1 cellular context compared by ENCODE assay signal in the genomic region with DNA sequence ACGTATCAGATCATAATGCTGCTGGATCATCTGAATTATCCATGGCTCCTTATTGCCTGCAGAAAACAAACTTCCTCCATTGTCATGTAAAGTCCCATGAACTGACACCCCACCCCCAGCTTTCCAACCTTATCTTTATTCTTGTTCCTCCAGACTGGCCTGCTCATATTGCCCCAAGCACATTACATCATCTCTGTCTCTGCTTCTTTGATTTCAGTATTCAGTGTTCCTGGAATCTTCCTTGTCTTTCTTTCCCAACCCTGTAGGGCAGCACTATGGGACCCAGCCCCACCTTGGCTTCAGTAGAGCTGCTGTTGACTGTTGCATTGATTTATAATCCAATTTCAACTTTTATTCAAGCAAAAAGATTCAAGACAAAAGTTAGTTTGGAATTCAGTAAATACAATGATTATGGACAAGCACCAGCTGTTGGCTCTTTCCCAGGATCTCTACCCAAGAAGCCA.
A peak's percentile ranks its signal among the peaks of the same experiment; 100 is the strongest.
TF ChIP-seq lines count a peak whose summit lies in the region.

No MANE protein-coding gene starts in this region.

TF ChIP-seq in HEK293, 187 proteins besides CTCF, POLR2A, EP300 and RAD21 (continued from another document and continues in another):
- TF ChIP-seq, protein P1, sequence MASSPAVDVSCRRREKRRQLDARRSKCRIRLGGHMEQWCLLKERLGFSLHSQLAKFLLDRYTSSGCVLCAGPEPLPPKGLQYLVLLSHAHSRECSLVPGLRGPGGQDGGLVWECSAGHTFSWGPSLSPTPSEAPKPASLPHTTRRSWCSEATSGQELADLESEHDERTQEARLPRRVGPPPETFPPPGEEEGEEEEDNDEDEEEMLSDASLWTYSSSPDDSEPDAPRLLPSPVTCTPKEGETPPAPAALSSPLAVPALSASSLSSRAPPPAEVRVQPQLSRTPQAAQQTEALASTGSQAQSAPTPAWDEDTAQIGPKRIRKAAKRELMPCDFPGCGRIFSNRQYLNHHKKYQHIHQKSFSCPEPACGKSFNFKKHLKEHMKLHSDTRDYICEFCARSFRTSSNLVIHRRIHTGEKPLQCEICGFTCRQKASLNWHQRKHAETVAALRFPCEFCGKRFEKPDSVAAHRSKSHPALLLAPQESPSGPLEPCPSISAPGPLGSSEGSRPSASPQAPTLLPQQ (tag by site-specific recombination; IDR thresholded peaks at IDR 0.05), result peak; percentile 87
- TF ChIP-seq ZNF624 (tag by site-specific recombination; IDR thresholded peaks at IDR 0.05) (no peak), ZNF621 (tag by site-specific recombination; IDR thresholded peaks at IDR 0.05) (no peak), MEIS1 (CRISPR knock-in tag; IDR thresholded peaks at IDR 0.05; ENCODE audit: borderline replicate concordance) (no peak), ZNF350 (tag by site-specific recombination; IDR thresholded peaks at IDR 0.05) (no peak), ZNF266 (tag by site-specific recombination; IDR thresholded peaks at IDR 0.05; ENCODE audit: low read depth) (no peak), ZNF843 (tag by site-specific recombination; IDR thresholded peaks at IDR 0.05) (peak; percentile 89), ZFHX2 (tag by site-specific recombination; conservative IDR thresholded peaks at IDR 0.05) (peak; percentile 58), ZBTB21 (tag by site-specific recombination; IDR thresholded peaks at IDR 0.05) (no peak), GLI4 (tag by site-specific recombination; IDR thresholded peaks at IDR 0.05) (no peak), ZBTB48 (tag by site-specific recombination; IDR thresholded peaks at IDR 0.05) (no peak), MZF1 (tag by site-specific recombination; IDR thresholded peaks at IDR 0.05; ENCODE audit: borderline replicate concordance) (peak; percentile 9; the same call in 1 of the 2 replicates), ZNF521 (tag by site-specific recombination; IDR thresholded peaks at IDR 0.05) (no peak), ZNF654 (tag by site-specific recombination; IDR thresholded peaks at IDR 0.05; ENCODE audit: low read depth) (0 out of 2 replicates have a peak, but pooled peaks have one; percentile 6), HOXC10 (CRISPR knock-in tag; IDR thresholded peaks at IDR 0.05) (no peak), ZFP41 (tag by site-specific recombination; IDR thresholded peaks at IDR 0.05; ENCODE audit: borderline replicate concordance) (no peak), ZNF19 (tag by site-specific recombination; IDR thresholded peaks at IDR 0.05; ENCODE audit: low read depth) (no peak), ZNF184 (tag by site-specific recombination; IDR thresholded peaks at IDR 0.05) (no peak), ZEB2 (tag by site-specific recombination; IDR thresholded peaks at IDR 0.05) (peak; percentile 78), ZNF311 (tag by site-specific recombination; IDR thresholded peaks at IDR 0.05; ENCODE audit: borderline replicate concordance) (no peak), OVOL3 (tag by site-specific recombination; IDR thresholded peaks at IDR 0.05) (no peak), ZNF202 (tag by site-specific recombination; IDR thresholded peaks at IDR 0.05; ENCODE audit: borderline replicate concordance) (no peak), FEZF1 (tag by site-specific recombination; IDR thresholded peaks at IDR 0.05) (peak; percentile 78), SETDB1 (IDR thresholded peaks at IDR 0.05; ENCODE audit: insufficient read length, low read length) (no peak)
- TF ChIP-seq, protein P2, sequence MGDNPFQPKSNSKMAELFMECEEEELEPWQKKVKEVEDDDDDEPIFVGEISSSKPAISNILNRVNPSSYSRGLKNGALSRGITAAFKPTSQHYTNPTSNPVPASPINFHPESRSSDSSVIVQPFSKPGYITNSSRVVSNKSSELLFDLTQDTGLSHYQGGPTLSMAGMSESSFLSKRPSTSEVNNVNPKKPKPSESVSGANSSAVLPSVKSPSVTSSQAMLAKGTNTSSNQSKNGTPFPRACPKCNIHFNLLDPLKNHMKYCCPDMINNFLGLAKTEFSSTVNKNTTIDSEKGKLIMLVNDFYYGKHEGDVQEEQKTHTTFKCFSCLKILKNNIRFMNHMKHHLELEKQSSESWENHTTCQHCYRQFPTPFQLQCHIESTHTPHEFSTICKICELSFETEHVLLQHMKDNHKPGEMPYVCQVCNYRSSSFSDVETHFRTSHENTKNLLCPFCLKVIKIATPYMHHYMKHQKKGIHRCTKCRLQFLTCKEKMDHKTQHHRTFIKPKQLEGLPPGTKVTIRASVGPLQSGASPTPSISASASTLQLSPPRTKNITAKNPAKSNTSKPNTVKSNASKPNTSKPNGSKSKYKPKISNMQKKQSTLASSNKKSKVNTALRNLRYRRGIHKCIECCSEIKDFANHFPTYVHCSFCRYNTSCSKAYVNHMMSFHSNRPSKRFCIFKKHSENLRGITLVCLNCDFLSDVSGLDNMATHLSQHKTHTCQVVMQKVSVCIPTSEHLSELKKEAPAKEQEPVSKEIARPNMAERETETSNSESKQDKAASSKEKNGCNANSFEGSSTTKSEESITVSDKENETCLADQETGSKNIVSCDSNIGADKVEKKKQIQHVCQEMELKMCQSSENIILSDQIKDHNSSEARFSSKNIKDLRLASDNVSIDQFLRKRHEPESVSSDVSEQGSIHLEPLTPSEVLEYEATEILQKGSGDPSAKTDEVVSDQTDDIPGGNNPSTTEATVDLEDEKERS (tag by site-specific recombination; IDR thresholded peaks at IDR 0.05), result no peak
- TF ChIP-seq, protein P3, sequence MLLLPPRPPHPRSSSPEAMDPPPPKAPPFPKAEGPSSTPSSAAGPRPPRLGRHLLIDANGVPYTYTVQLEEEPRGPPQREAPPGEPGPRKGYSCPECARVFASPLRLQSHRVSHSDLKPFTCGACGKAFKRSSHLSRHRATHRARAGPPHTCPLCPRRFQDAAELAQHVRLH (tag by site-specific recombination; IDR thresholded peaks at IDR 0.05), result peak; percentile 63; the same call in 1 of the 2 replicates
- TF ChIP-seq, protein P4, sequence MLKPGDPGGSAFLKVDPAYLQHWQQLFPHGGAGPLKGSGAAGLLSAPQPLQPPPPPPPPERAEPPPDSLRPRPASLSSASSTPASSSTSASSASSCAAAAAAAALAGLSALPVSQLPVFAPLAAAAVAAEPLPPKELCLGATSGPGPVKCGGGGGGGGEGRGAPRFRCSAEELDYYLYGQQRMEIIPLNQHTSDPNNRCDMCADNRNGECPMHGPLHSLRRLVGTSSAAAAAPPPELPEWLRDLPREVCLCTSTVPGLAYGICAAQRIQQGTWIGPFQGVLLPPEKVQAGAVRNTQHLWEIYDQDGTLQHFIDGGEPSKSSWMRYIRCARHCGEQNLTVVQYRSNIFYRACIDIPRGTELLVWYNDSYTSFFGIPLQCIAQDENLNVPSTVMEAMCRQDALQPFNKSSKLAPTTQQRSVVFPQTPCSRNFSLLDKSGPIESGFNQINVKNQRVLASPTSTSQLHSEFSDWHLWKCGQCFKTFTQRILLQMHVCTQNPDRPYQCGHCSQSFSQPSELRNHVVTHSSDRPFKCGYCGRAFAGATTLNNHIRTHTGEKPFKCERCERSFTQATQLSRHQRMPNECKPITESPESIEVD (tag by site-specific recombination; IDR thresholded peaks at IDR 0.05), result peak; percentile 43; the same call in 1 of the 2 replicates
- TF ChIP-seq, protein P5, sequence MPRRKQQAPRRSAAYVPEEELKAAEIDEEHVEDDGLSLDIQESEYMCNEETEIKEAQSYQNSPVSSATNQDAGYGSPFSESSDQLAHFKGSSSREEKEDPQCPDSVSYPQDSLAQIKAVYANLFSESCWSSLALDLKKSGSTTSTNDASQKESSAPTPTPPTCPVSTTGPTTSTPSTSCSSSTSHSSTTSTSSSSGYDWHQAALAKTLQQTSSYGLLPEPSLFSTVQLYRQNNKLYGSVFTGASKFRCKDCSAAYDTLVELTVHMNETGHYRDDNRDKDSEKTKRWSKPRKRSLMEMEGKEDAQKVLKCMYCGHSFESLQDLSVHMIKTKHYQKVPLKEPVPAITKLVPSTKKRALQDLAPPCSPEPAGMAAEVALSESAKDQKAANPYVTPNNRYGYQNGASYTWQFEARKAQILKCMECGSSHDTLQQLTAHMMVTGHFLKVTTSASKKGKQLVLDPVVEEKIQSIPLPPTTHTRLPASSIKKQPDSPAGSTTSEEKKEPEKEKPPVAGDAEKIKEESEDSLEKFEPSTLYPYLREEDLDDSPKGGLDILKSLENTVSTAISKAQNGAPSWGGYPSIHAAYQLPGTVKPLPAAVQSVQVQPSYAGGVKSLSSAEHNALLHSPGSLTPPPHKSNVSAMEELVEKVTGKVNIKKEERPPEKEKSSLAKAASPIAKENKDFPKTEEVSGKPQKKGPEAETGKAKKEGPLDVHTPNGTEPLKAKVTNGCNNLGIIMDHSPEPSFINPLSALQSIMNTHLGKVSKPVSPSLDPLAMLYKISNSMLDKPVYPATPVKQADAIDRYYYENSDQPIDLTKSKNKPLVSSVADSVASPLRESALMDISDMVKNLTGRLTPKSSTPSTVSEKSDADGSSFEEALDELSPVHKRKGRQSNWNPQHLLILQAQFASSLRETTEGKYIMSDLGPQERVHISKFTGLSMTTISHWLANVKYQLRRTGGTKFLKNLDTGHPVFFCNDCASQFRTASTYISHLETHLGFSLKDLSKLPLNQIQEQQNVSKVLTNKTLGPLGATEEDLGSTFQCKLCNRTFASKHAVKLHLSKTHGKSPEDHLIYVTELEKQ (tag by site-specific recombination; IDR thresholded peaks at IDR 0.05; ENCODE audit: borderline replicate concordance), result peak; percentile 72; the same call in 1 of the 2 replicates
- TF ChIP-seq, protein P6, sequence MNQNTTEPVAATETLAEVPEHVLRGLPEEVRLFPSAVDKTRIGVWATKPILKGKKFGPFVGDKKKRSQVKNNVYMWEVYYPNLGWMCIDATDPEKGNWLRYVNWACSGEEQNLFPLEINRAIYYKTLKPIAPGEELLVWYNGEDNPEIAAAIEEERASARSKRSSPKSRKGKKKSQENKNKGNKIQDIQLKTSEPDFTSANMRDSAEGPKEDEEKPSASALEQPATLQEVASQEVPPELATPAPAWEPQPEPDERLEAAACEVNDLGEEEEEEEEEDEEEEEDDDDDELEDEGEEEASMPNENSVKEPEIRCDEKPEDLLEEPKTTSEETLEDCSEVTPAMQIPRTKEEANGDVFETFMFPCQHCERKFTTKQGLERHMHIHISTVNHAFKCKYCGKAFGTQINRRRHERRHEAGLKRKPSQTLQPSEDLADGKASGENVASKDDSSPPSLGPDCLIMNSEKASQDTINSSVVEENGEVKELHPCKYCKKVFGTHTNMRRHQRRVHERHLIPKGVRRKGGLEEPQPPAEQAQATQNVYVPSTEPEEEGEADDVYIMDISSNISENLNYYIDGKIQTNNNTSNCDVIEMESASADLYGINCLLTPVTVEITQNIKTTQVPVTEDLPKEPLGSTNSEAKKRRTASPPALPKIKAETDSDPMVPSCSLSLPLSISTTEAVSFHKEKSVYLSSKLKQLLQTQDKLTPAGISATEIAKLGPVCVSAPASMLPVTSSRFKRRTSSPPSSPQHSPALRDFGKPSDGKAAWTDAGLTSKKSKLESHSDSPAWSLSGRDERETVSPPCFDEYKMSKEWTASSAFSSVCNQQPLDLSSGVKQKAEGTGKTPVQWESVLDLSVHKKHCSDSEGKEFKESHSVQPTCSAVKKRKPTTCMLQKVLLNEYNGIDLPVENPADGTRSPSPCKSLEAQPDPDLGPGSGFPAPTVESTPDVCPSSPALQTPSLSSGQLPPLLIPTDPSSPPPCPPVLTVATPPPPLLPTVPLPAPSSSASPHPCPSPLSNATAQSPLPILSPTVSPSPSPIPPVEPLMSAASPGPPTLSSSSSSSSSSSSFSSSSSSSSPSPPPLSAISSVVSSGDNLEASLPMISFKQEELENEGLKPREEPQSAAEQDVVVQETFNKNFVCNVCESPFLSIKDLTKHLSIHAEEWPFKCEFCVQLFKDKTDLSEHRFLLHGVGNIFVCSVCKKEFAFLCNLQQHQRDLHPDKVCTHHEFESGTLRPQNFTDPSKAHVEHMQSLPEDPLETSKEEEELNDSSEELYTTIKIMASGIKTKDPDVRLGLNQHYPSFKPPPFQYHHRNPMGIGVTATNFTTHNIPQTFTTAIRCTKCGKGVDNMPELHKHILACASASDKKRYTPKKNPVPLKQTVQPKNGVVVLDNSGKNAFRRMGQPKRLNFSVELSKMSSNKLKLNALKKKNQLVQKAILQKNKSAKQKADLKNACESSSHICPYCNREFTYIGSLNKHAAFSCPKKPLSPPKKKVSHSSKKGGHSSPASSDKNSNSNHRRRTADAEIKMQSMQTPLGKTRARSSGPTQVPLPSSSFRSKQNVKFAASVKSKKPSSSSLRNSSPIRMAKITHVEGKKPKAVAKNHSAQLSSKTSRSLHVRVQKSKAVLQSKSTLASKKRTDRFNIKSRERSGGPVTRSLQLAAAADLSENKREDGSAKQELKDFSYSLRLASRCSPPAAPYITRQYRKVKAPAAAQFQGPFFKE (tag by site-specific recombination; IDR thresholded peaks at IDR 0.05; ENCODE audit: borderline replicate concordance), result no peak
- TF ChIP-seq, protein P7, sequence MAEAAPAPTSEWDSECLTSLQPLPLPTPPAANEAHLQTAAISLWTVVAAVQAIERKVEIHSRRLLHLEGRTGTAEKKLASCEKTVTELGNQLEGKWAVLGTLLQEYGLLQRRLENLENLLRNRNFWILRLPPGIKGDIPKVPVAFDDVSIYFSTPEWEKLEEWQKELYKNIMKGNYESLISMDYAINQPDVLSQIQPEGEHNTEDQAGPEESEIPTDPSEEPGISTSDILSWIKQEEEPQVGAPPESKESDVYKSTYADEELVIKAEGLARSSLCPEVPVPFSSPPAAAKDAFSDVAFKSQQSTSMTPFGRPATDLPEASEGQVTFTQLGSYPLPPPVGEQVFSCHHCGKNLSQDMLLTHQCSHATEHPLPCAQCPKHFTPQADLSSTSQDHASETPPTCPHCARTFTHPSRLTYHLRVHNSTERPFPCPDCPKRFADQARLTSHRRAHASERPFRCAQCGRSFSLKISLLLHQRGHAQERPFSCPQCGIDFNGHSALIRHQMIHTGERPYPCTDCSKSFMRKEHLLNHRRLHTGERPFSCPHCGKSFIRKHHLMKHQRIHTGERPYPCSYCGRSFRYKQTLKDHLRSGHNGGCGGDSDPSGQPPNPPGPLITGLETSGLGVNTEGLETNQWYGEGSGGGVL (tag by site-specific recombination; IDR thresholded peaks at IDR 0.05), result 0 out of 2 replicates have a peak, but pooled peaks have one; percentile 11
- TF ChIP-seq, protein P8, sequence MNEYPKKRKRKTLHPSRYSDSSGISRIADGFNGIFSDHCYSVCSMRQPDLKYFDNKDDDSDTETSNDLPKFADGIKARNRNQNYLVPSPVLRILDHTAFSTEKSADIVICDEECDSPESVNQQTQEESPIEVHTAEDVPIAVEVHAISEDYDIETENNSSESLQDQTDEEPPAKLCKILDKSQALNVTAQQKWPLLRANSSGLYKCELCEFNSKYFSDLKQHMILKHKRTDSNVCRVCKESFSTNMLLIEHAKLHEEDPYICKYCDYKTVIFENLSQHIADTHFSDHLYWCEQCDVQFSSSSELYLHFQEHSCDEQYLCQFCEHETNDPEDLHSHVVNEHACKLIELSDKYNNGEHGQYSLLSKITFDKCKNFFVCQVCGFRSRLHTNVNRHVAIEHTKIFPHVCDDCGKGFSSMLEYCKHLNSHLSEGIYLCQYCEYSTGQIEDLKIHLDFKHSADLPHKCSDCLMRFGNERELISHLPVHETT (tag by site-specific recombination; IDR thresholded peaks at IDR 0.05), result 0 out of 2 replicates have a peak, but pooled peaks have one; percentile 45
- TF ChIP-seq, protein P9, sequence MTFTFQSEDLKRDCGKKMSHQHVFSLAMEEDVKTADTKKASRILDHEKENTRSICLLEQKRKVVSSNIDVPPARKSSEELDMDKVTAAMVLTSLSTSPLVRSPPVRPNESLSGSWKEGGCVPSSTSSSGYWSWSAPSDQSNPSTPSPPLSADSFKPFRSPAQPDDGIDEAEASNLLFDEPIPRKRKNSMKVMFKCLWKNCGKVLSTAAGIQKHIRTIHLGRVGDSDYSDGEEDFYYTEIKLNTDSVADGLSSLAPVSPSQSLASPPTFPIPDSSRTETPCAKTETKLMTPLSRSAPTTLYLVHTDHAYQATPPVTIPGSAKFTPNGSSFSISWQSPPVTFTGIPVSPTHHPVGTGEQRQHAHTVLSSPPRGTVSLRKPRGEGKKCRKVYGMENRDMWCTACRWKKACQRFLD (tag by site-specific recombination; IDR thresholded peaks at IDR 0.05), result no peak
